ENCODE assay signal across 35 cellular contexts in genomic region chr10:66381045-66381444, GRCh38.
"Had no signal": no experiment of that assay in that cellular context is flagged by ENCODE, and none has a peak within 500 bp of the region (broad histone marks: within the 10 kb centered on the region; RNA-seq: fewer than 3 reads in every experiment).

No MANE protein-coding gene starts in this region.

- H3K27ac ChIP-seq: KMS-11 had no signal

- H3K9ac ChIP-seq: KMS-11 had no signal

- H3K4me3 ChIP-seq: MG63 had no signal

- DNase-seq: Karpas-422, Kasumi-1, KG1, MG63, MM.1S, MV-4-11, NCI-H1048, NCI-H1092, NCI-H1092 treated with DMSO at 0.1 percent for 48 hours, NCI-H1105, NCI-H1105 treated with DMSO at 0.1 percent for 48 hours, NCI-H1417, NCI-H1417 treated with DMSO at 0.1 percent for 48 hours, NCI-H1436, NCI-H1436 treated with DMSO at 0.1 percent for 48 hours, NCI-H146, NCI-H1694, NCI-H1694 treated with DMSO at 0.1 percent for 48 hours, NCI-H187, NCI-H187 treated with DMSO at 0.1 percent for 48 hours, NCI-H1930, NCI-H2029, NCI-H2029 treated with DMSO at 0.1 percent for 48 hours, NCI-H2081, NCI-H2081 treated with DMSO at 0.1 percent for 48 hours, NCI-H2107, NCI-H2171, NCI-H2171 treated with DMSO at 0.1 percent for 48 hours, NCI-H2227 treated with DMSO at 0.1 percent for 48 hours, NCI-H226, NCI-H345, NCI-H446, NCI-H446 treated with DMSO at 0.1 percent for 48 hours, NCI-H510A had no signal

- H3K36me3 ChIP-seq: MG63 had no signal

- H3K27me3 ChIP-seq: MG63 had no signal

- H3K4me2 ChIP-seq: KMS-11 had no signal

- H3K9me3 ChIP-seq: MG63 had no signal
